ENCODE assay signal across 1 cellular context in the genomic region with DNA sequence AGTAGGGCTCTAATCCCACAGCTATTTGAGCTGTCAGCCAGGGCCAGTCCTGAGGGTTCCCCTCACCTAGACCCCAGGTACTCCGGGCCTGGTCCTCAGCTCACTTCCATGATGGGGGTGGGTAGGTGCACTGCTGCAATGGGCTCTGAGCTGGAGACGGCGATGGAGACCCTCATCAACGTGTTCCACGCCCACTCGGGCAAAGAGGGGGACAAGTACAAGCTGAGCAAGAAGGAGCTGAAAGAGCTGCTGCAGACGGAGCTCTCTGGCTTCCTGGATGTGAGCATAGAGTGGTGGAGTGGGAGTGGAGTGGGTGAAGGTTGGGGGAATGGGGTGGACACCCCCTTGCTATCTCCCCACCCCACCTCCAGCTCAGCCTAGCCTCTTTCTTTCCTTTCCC.
TF ChIP-seq lines count a peak whose summit lies in the region.

No MANE protein-coding gene starts in this region.

TF ChIP-seq in WTC11, 78 proteins besides CTCF, POLR2A, EP300 and RAD21 (continued from another document):
- TF ChIP-seq, protein P1, sequence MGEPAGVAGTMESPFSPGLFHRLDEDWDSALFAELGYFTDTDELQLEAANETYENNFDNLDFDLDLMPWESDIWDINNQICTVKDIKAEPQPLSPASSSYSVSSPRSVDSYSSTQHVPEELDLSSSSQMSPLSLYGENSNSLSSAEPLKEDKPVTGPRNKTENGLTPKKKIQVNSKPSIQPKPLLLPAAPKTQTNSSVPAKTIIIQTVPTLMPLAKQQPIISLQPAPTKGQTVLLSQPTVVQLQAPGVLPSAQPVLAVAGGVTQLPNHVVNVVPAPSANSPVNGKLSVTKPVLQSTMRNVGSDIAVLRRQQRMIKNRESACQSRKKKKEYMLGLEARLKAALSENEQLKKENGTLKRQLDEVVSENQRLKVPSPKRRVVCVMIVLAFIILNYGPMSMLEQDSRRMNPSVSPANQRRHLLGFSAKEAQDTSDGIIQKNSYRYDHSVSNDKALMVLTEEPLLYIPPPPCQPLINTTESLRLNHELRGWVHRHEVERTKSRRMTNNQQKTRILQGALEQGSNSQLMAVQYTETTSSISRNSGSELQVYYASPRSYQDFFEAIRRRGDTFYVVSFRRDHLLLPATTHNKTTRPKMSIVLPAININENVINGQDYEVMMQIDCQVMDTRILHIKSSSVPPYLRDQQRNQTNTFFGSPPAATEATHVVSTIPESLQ (CRISPR knock-in tag; IDR thresholded peaks at IDR 0.05), result no peak
- TF ChIP-seq NR2C2 (CRISPR knock-in tag; IDR thresholded peaks at IDR 0.05) (no peak), TEAD1 (CRISPR knock-in tag; IDR thresholded peaks at IDR 0.05) (no peak), FOXK1 (CRISPR knock-in tag; IDR thresholded peaks at IDR 0.05) (no peak), GRHL2 (CRISPR knock-in tag; IDR thresholded peaks at IDR 0.05; ENCODE audit: insufficient replicate concordance, severe bottlenecking) (no peak), ZNF219 (CRISPR knock-in tag; IDR thresholded peaks at IDR 0.05; ENCODE audit: borderline replicate concordance) (no peak), CREM (CRISPR knock-in tag; IDR thresholded peaks at IDR 0.05) (no peak), JUN (CRISPR knock-in tag; IDR thresholded peaks at IDR 0.05) (no peak), NR1H2 (CRISPR knock-in tag; IDR thresholded peaks at IDR 0.05) (no peak), MYBL2 (CRISPR knock-in tag; IDR thresholded peaks at IDR 0.05) (no peak), EMX1 (CRISPR knock-in tag; IDR thresholded peaks at IDR 0.05) (no peak), HMGA2 (CRISPR knock-in tag; IDR thresholded peaks at IDR 0.05) (no peak)
- TF ChIP-seq, protein P2, sequence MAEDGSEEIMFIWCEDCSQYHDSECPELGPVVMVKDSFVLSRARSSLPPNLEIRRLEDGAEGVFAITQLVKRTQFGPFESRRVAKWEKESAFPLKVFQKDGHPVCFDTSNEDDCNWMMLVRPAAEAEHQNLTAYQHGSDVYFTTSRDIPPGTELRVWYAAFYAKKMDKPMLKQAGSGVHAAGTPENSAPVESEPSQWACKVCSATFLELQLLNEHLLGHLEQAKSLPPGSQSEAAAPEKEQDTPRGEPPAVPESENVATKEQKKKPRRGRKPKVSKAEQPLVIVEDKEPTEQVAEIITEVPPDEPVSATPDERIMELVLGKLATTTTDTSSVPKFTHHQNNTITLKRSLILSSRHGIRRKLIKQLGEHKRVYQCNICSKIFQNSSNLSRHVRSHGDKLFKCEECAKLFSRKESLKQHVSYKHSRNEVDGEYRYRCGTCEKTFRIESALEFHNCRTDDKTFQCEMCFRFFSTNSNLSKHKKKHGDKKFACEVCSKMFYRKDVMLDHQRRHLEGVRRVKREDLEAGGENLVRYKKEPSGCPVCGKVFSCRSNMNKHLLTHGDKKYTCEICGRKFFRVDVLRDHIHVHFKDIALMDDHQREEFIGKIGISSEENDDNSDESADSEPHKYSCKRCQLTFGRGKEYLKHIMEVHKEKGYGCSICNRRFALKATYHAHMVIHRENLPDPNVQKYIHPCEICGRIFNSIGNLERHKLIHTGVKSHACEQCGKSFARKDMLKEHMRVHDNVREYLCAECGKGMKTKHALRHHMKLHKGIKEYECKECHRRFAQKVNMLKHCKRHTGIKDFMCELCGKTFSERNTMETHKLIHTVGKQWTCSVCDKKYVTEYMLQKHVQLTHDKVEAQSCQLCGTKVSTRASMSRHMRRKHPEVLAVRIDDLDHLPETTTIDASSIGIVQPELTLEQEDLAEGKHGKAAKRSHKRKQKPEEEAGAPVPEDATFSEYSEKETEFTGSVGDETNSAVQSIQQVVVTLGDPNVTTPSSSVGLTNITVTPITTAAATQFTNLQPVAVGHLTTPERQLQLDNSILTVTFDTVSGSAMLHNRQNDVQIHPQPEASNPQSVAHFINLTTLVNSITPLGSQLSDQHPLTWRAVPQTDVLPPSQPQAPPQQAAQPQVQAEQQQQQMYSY (CRISPR knock-in tag; IDR thresholded peaks at IDR 0.05), result no peak
- TF ChIP-seq, protein P3, sequence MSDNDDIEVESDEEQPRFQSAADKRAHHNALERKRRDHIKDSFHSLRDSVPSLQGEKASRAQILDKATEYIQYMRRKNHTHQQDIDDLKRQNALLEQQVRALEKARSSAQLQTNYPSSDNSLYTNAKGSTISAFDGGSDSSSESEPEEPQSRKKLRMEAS (CRISPR knock-in tag; IDR thresholded peaks at IDR 0.05), result no peak
- TF ChIP-seq, protein P4, sequence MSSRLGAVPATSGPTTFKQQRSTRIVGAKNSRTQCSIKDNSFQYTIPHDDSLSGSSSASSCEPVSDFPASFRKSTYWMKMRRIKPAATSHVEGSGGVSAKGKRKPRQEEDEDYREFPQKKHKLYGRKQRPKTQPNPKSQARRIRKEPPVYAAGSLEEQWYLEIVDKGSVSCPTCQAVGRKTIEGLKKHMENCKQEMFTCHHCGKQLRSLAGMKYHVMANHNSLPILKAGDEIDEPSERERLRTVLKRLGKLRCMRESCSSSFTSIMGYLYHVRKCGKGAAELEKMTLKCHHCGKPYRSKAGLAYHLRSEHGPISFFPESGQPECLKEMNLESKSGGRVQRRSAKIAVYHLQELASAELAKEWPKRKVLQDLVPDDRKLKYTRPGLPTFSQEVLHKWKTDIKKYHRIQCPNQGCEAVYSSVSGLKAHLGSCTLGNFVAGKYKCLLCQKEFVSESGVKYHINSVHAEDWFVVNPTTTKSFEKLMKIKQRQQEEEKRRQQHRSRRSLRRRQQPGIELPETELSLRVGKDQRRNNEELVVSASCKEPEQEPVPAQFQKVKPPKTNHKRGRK (CRISPR knock-in tag; IDR thresholded peaks at IDR 0.05; ENCODE audit: borderline replicate concordance), result no peak
- TF ChIP-seq, protein P5, sequence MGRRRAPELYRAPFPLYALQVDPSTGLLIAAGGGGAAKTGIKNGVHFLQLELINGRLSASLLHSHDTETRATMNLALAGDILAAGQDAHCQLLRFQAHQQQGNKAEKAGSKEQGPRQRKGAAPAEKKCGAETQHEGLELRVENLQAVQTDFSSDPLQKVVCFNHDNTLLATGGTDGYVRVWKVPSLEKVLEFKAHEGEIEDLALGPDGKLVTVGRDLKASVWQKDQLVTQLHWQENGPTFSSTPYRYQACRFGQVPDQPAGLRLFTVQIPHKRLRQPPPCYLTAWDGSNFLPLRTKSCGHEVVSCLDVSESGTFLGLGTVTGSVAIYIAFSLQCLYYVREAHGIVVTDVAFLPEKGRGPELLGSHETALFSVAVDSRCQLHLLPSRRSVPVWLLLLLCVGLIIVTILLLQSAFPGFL (CRISPR knock-in tag; IDR thresholded peaks at IDR 0.05; ENCODE audit: borderline replicate concordance), result no peak
- TF ChIP-seq, protein P6, sequence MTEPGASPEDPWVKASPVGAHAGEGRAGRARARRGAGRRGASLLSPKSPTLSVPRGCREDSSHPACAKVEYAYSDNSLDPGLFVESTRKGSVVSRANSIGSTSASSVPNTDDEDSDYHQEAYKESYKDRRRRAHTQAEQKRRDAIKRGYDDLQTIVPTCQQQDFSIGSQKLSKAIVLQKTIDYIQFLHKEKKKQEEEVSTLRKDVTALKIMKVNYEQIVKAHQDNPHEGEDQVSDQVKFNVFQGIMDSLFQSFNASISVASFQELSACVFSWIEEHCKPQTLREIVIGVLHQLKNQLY (CRISPR knock-in tag; IDR thresholded peaks at IDR 0.05), result no peak
- TF ChIP-seq, protein P7, sequence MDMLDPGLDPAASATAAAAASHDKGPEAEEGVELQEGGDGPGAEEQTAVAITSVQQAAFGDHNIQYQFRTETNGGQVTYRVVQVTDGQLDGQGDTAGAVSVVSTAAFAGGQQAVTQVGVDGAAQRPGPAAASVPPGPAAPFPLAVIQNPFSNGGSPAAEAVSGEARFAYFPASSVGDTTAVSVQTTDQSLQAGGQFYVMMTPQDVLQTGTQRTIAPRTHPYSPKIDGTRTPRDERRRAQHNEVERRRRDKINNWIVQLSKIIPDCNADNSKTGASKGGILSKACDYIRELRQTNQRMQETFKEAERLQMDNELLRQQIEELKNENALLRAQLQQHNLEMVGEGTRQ (CRISPR knock-in tag; IDR thresholded peaks at IDR 0.05), result no peak
